9 cellular contexts compared by ENCODE assay signal in genomic region chr4:170853422-170854021, GRCh38.
DNase-seq lines count a peak whose midpoint lies in the region; ATAC-seq and TF ChIP-seq lines count a peak whose summit lies in the region.
"Had no signal": no experiment of that assay in that cellular context is flagged by ENCODE, and none has a peak within 500 bp of the region (broad histone marks: within the 10 kb centered on the region; RNA-seq: fewer than 3 reads in every experiment).

No MANE protein-coding gene starts in this region.

- H3K4me1 Mint-ChIP-seq in natural killer cell: no peaks in the 10 kb centered on the region
- H3K4me1 Mint-ChIP-seq in natural killer cell treated with Interleukin-12 subunit alpha and Interleukin-12 subunit beta and Interleukin-15 and Interleukin-18, amount 100 ng/mL, for 72 hours (ENCODE audit: low read depth in 2 of 2): no peaks in the 10 kb centered on the region
- H3K4me1 Mint-ChIP-seq in activated T-helper 2 cell treated with anti-CD3 and anti-CD28 coated beads, Interferon-gamma antibody, Interleukin-2, Interleukin-4, amounts not matched to agents 10 μg/mL and 5 μg/mL and 100 μg/mL, durations not matched to agents 14 hours and 24 hours and 36 hours (ENCODE audit: low read depth): peaks cover 3% of the 10 kb centered on the region
- H3K4me1 Mint-ChIP-seq: immature natural killer cell had no signal

- H2AFZ ChIP-seq in IMR-90 (replicated peaks; ENCODE audit: low read length, poor library complexity): no peak overlapping the region

- H3K4me2 ChIP-seq in IMR-90 (ENCODE audit: low read depth, low read length): no peak overlapping the region

- no peak overlapping the region for H3K9ac ChIP-seq in IMR-90 (ENCODE audit: low read depth, low read length)

- H3K36me3 Mint-ChIP-seq in natural killer cell: peaks cover 5% of the 10 kb centered on the region
- peaks cover 6% of the 10 kb centered on the region for H3K36me3 Mint-ChIP-seq in natural killer cell treated with Interleukin-12 subunit alpha and Interleukin-12 subunit beta and Interleukin-15 and Interleukin-18, amount 100 ng/mL, for 72 hours
- H3K36me3 Mint-ChIP-seq in activated T-helper 2 cell treated with anti-CD3 and anti-CD28 coated beads, Interferon-gamma antibody, Interleukin-2, Interleukin-4, amounts not matched to agents 10 μg/mL and 5 μg/mL and 100 μg/mL, durations not matched to agents 14 hours and 24 hours and 36 hours (ENCODE audit: low read depth): no peaks in the 10 kb centered on the region

- peaks cover 6% of the 10 kb centered on the region for H3K9me3 ChIP-seq in IMR-90 (ENCODE audit: control insufficient read depth, insufficient read depth, low read length)
- H3K9me3 ChIP-seq in left ventricle myocardium inferior (replicated peaks): no peaks in the 10 kb centered on the region

- H4K8ac ChIP-seq in IMR-90 (ENCODE audit: low read depth in 2 of 2, low read length in 2 of 2): no peak overlapping the region

- H4K5ac ChIP-seq in IMR-90 (ENCODE audit: low read depth, low read length): no peak overlapping the region

- H4K91ac ChIP-seq in IMR-90 (ENCODE audit: insufficient read depth, low read depth, low read length): no peak overlapping the region

- TF ChIP-seq CTCF in natural killer cell (IDR thresholded peaks at IDR 0.05) (peak; percentile 36), IMR-90 (conservative IDR thresholded peaks at IDR 0.05; ENCODE audit: low read depth, low read length) (peak; percentile 35), VCaP (conservative IDR thresholded peaks at IDR 0.05) (peak; percentile 98), left ventricle myocardium inferior (IDR thresholded peaks at IDR 0.05; ENCODE audit: borderline replicate concordance) (peak; percentile 75)

- no CpG with 5 or more reads among the region's 8 CpGs for WGBS in IMR-90 (ENCODE audit: extremely low coverage in 2 of 2, insufficient read length in 1 of 2), 2 experiments

- H4K20me1 ChIP-seq in IMR-90 (ENCODE audit: insufficient read depth, low read length): no peaks in the 10 kb centered on the region

- no peaks in the 10 kb centered on the region for H3K36me3 ChIP-seq in IMR-90 (ENCODE audit: control insufficient read depth, insufficient read depth, low read length)
- H3K36me3 ChIP-seq in left ventricle myocardium inferior: no peaks in the 10 kb centered on the region

- no peak; the same call in 1 of the 2 replicates for TF ChIP-seq RAD21 in IMR-90 (IDR thresholded peaks at IDR 0.05; ENCODE audit: low read length)

- no peaks in the 10 kb centered on the region for H3K27me3 Mint-ChIP-seq in natural killer cell (ENCODE audit: low read depth in 2 of 2)
- no peaks in the 10 kb centered on the region for H3K27me3 Mint-ChIP-seq in natural killer cell treated with Interleukin-12 subunit alpha and Interleukin-12 subunit beta and Interleukin-15 and Interleukin-18, amount 100 ng/mL, for 72 hours
- no peaks in the 10 kb centered on the region for H3K27me3 Mint-ChIP-seq in activated T-helper 2 cell treated with anti-CD3 and anti-CD28 coated beads, Interferon-gamma antibody, Interleukin-2, Interleukin-4, amounts not matched to agents 10 μg/mL and 5 μg/mL and 100 μg/mL, durations not matched to agents 14 hours and 24 hours and 36 hours (ENCODE audit: low read depth)

- no peaks in the 10 kb centered on the region for H3K4me1 ChIP-seq in IMR-90 (ENCODE audit: control insufficient read depth, insufficient read depth, low read length)
- no peaks in the 10 kb centered on the region for H3K4me1 ChIP-seq in left ventricle myocardium inferior

- no peak overlapping the region for H3K18ac ChIP-seq in IMR-90 (ENCODE audit: low read depth, low read length)

- no peak overlapping the region for H3K56ac ChIP-seq in IMR-90 (ENCODE audit: extremely low read depth, insufficient read depth, low read length)

- no peak overlapping the region for H2AK5ac ChIP-seq in IMR-90 (ENCODE audit: low read depth, low read length)

- dilution Hi-C loops in IMR-90 (cut with HindIII; ENCODE audit: low sequenced_read_pairs, unreplicated experiment): no loop called here

- no peak overlapping the region for H2AK9ac ChIP-seq in IMR-90 (replicated peaks; ENCODE audit: low read depth, low read length, poor library complexity)

- no peak overlapping the region for H3K27ac Mint-ChIP-seq in natural killer cell
- H3K27ac Mint-ChIP-seq in natural killer cell treated with Interleukin-12 subunit alpha and Interleukin-12 subunit beta and Interleukin-15 and Interleukin-18, amount 100 ng/mL, for 72 hours: no peak overlapping the region
- H3K27ac Mint-ChIP-seq in activated T-helper 2 cell treated with anti-CD3 and anti-CD28 coated beads, Interferon-gamma antibody, Interleukin-2, Interleukin-4, amounts not matched to agents 10 μg/mL and 5 μg/mL and 100 μg/mL, durations not matched to agents 14 hours and 24 hours and 36 hours: no peak overlapping the region
- H3K27ac Mint-ChIP-seq: immature natural killer cell had no signal

- H3K4ac ChIP-seq in IMR-90 (ENCODE audit: low read depth, low read length): no peak overlapping the region

- no peak overlapping the region for H2BK15ac ChIP-seq in IMR-90 (ENCODE audit: low read depth, low read length)

- POLR2A ChIA-PET in IMR-90 (lab: Charles Lee; ENCODE audit: unreplicated experiment): no interaction called here

- no peak for DNase-seq in natural killer cell
- DNase-seq in natural killer cell treated with Interleukin-12 subunit alpha and Interleukin-12 subunit beta and Interleukin-15 and Interleukin-18, amount 100 ng/mL, for 72 hours (ENCODE audit: low spot score): no peak
- no peak for DNase-seq in IMR-90
- DNase-seq in left ventricle myocardium inferior: peak; percentile 14
- peak; percentile 30 for DNase-seq in stimulated activated naive CD8-positive, alpha-beta T cell treated with anti-CD3 and anti-CD28 coated beads, Interleukin-15, Interleukin-2, amounts not matched to agents 100 U/mL and 50 U/mL, for 24 hours
- DNase-seq in activated T-helper 2 cell treated with anti-CD3 and anti-CD28 coated beads, Interferon-gamma antibody, Interleukin-2, Interleukin-4, amounts not matched to agents 10 μg/mL and 5 μg/mL and 100 μg/mL, durations not matched to agents 14 hours and 24 hours and 36 hours (ENCODE audit: low spot score): no peak

- CTCF ChIA-PET in IMR-90 (lab: Yijun Ruan, JAX): no interaction called here

- no peak overlapping the region for H3K14ac ChIP-seq in IMR-90 (replicated peaks; ENCODE audit: low read depth, low read length)

- intact Hi-C loops in natural killer cell (cut with micrococcal nuclease): loop anchor here (2.0 kb wide), 1 partner anchor 595 kb away; no protein-coding TSS in a partner anchor
- intact Hi-C loops in IMR-90 (cut with micrococcal nuclease): no loop called here
- intact Hi-C loops in left ventricle myocardium inferior (cut with micrococcal nuclease): no loop called here
- intact Hi-C loops in activated T-helper 2 cell treated with anti-CD3 and anti-CD28 coated beads, Interferon-gamma antibody, Interleukin-2, Interleukin-4, amounts not matched to agents 10 μg/mL and 5 μg/mL and 100 μg/mL, durations not matched to agents 14 hours and 24 hours and 36 hours (cut with micrococcal nuclease): loop anchor here (2.0 kb wide), 1 partner anchor 715 kb away; no protein-coding TSS in a partner anchor

- no peak overlapping the region for H2BK120ac ChIP-seq in IMR-90 (ENCODE audit: low read depth, low read length)

- no peak for ATAC-seq in natural killer cell
- no peak for ATAC-seq in natural killer cell treated with Interleukin-12 subunit alpha and Interleukin-12 subunit beta and Interleukin-15 and Interleukin-18, amount 100 ng/mL, for 72 hours
- ATAC-seq in GM21786 (IDR thresholded peaks at IDR 0.05; ENCODE audit: unreplicated experiment): peak; percentile 87
- 0 out of 2 replicates have a peak, but pooled peaks have one; percentile 24 for ATAC-seq in IMR-90 (ENCODE audit: low read depth)
- ATAC-seq in stimulated activated naive CD8-positive, alpha-beta T cell treated with anti-CD3 and anti-CD28 coated beads, Interleukin-15, Interleukin-2, amounts not matched to agents 100 U/mL and 50 U/mL, for 24 hours: no peak

- no peak overlapping the region for H2BK5ac ChIP-seq in IMR-90 (ENCODE audit: low read depth, low read length, poor library complexity, severe bottlenecking)

- H3K27ac ChIP-seq in IMR-90 (ENCODE audit: insufficient read depth, low read length) (no peak overlapping the region), VCaP (no peak overlapping the region), left ventricle myocardium inferior (replicated peaks) (no peak overlapping the region)

- no TSS peak for BruUV-seq in IMR-90 (replicated peaks; lab: Mats Ljungman, UMichigan)

- TF ChIP-seq POLR2A in IMR-90 (IDR thresholded peaks at IDR 0.05; ENCODE audit: low read depth, low read length): no peak

- H3K27me3 ChIP-seq in IMR-90 (ENCODE audit: control insufficient read depth, insufficient read depth, low read length) (no peaks in the 10 kb centered on the region), left ventricle myocardium inferior (ENCODE audit: low read depth) (no peaks in the 10 kb centered on the region)

- H3K4me3 ChIP-seq in IMR-90 (ENCODE audit: insufficient read depth, low read depth, low read length) (no peak overlapping the region), left ventricle myocardium inferior (no peak overlapping the region)

- H2BK20ac ChIP-seq in IMR-90 (ENCODE audit: low read depth, low read length): no peak overlapping the region

- in situ Hi-C loops in IMR-90 (cut with MboI; ENCODE audit: low sequenced_read_pairs): no loop called here

- no peaks in the 10 kb centered on the region for H3K79me1 ChIP-seq in IMR-90 (ENCODE audit: low read depth in 1 of 2, low read length in 2 of 2)

- peaks cover 4 to 6% of the 10 kb centered on the region in 2 donors for H3K9me3 Mint-ChIP-seq in natural killer cell
- H3K9me3 Mint-ChIP-seq in natural killer cell treated with Interleukin-12 subunit alpha and Interleukin-12 subunit beta and Interleukin-15 and Interleukin-18, amount 100 ng/mL, for 72 hours: no peaks in the 10 kb centered on the region
- no peaks in the 10 kb centered on the region for H3K9me3 Mint-ChIP-seq in activated T-helper 2 cell treated with anti-CD3 and anti-CD28 coated beads, Interferon-gamma antibody, Interleukin-2, Interleukin-4, amounts not matched to agents 10 μg/mL and 5 μg/mL and 100 μg/mL, durations not matched to agents 14 hours and 24 hours and 36 hours

- H3K9me1 ChIP-seq in IMR-90 (ENCODE audit: insufficient read depth, low read length): no peaks in the 10 kb centered on the region

- H3K4me3 Mint-ChIP-seq in natural killer cell: no peak overlapping the region
- H3K4me3 Mint-ChIP-seq in natural killer cell treated with Interleukin-12 subunit alpha and Interleukin-12 subunit beta and Interleukin-15 and Interleukin-18, amount 100 ng/mL, for 72 hours: no peak overlapping the region
- H3K4me3 Mint-ChIP-seq in activated T-helper 2 cell treated with anti-CD3 and anti-CD28 coated beads, Interferon-gamma antibody, Interleukin-2, Interleukin-4, amounts not matched to agents 10 μg/mL and 5 μg/mL and 100 μg/mL, durations not matched to agents 14 hours and 24 hours and 36 hours (ENCODE audit: low read depth): no peak overlapping the region
- H3K4me3 Mint-ChIP-seq: immature natural killer cell had no signal

- H3K23ac ChIP-seq in IMR-90 (ENCODE audit: low read depth, low read length): no peak overlapping the region

TF ChIP-seq in IMR-90, 13 proteins besides CTCF, POLR2A, EP300 and RAD21:
- TF ChIP-seq MXI1 (IDR thresholded peaks at IDR 0.05; ENCODE audit: borderline replicate concordance, low read depth, low read length): no peak
- TF ChIP-seq SMC3 (IDR thresholded peaks at IDR 0.05; ENCODE audit: low read depth, low read length): 0 out of 2 replicates have a peak, but pooled peaks have one; percentile 14

Comparison
In these comparisons a context has a peak if more than half of its experiments do, and no peak if none do; other contexts are left out.
1. ATAC-seq: peak in GM21786 (single experiment) and IMR-90 (single experiment); none in natural killer cell (0 of 3), natural killer cell treated with Interleukin-12 subunit alpha and Interleukin-12 subunit beta and Interleukin-15 and Interleukin-18, amount 100 ng/mL, for 72 hours (0 of 2) and stimulated activated naive CD8-positive, alpha-beta T cell treated with anti-CD3 and anti-CD28 coated beads, Interleukin-15, Interleukin-2, amounts not matched to agents 100 U/mL and 50 U/mL, for 24 hours (single experiment).
2. DNase-seq: peak in left ventricle myocardium inferior (single experiment) and stimulated activated naive CD8-positive, alpha-beta T cell treated with anti-CD3 and anti-CD28 coated beads, Interleukin-15, Interleukin-2, amounts not matched to agents 100 U/mL and 50 U/mL, for 24 hours (single experiment); none in natural killer cell (single experiment), natural killer cell treated with Interleukin-12 subunit alpha and Interleukin-12 subunit beta and Interleukin-15 and Interleukin-18, amount 100 ng/mL, for 72 hours (single experiment), IMR-90 (single experiment) and activated T-helper 2 cell treated with anti-CD3 and anti-CD28 coated beads, Interferon-gamma antibody, Interleukin-2, Interleukin-4, amounts not matched to agents 10 μg/mL and 5 μg/mL and 100 μg/mL, durations not matched to agents 14 hours and 24 hours and 36 hours (single experiment).
3. CTCF ChIP-seq: peak in every context shown above with its lines; median percentile 98 in VCaP; 75 in left ventricle myocardium inferior; 36 in natural killer cell; 35 in IMR-90.
4. intact Hi-C loops: an anchor here in natural killer cell (2.0 kb wide) and activated T-helper 2 cell treated with anti-CD3 and anti-CD28 coated beads, Interferon-gamma antibody, Interleukin-2, Interleukin-4, amounts not matched to agents 10 μg/mL and 5 μg/mL and 100 μg/mL, durations not matched to agents 14 hours and 24 hours and 36 hours (2.0 kb wide); none called in IMR-90 and left ventricle myocardium inferior.